ENCODE assay signal across 8 cellular contexts in genomic region chr12:132445884-132446471, GRCh38. TPM values are rescaled to one million over a fixed set of nuclear protein-coding genes. Genes with fewer than 3 reads are reported as not detected.
DNase-seq lines count a peak whose midpoint lies in the region; ATAC-seq and TF ChIP-seq lines count a peak whose summit lies in the region.

No MANE protein-coding gene starts in this region.

- CTCF ChIA-PET in CD8-positive, alpha-beta T cell (lab: Charles Lee) = interaction anchor here (2.7 kb wide), 1 partner anchor 31 kb away, joined by 9 read pairs; no protein-coding TSS in a partner anchor
- CTCF ChIA-PET in activated B cell treated with CpG ODN at 0.5 μM for 24 hours (lab: Charles Lee) (interaction anchor here (1.1 kb wide), 1 partner anchor 17 kb away, joined by 3 read pairs; no protein-coding TSS in a partner anchor), SK-N-SH (lab: Yijun Ruan, JAX) (interaction anchor here (0.8 to 2.6 kb wide), 3 partner anchors 31 to 169 kb away, joined by 3 to 14 read pairs (median 3); no protein-coding TSS in a partner anchor)

- no peak for TF ChIP-seq RAD21 in SK-N-SH (IDR thresholded peaks at IDR 0.05; ENCODE audit: low read length)

- DNase-seq in CD8-positive, alpha-beta T cell = peak in 6 of 7 experiments; percentile 17 to 87 (median 55)
- DNase-seq in NCI-H146 treated with DMSO at 0.1 percent for 48 hours (lab: John Stamatoyannopoulos, UW; ENCODE audit: unreplicated experiment) (peak; percentile 70), activated B cell treated with CpG ODN at 0.5 μM for 24 hours (no peak), SK-N-SH (no peak), NCI-H446 (lab: John Stamatoyannopoulos, UW) (no peak)
- DNase-seq in stimulated activated naive CD4-positive, alpha-beta T cell (lab: John Stamatoyannopoulos, UW) = peak; percentile 24 to 84 (median 68)

- no peaks in the 10 kb centered on the region for H3K9me3 ChIP-seq in CD8-positive, alpha-beta T cell (ENCODE audit: low read length)
- H3K9me3 ChIP-seq in ectodermal cell (ENCODE audit: control insufficient read depth, low read length) = no peaks in the 10 kb centered on the region
- no peaks in the 10 kb centered on the region for H3K9me3 ChIP-seq in mononuclear cell (ENCODE audit: low read depth, low read length)
- H3K9me3 ChIP-seq in SK-N-SH = no peaks in the 10 kb centered on the region

- peak overlapping the region; percentile 53 for H3K4me3 ChIP-seq in CD8-positive, alpha-beta T cell (ENCODE audit: low read depth, low read length)
- H3K4me3 ChIP-seq in ectodermal cell (ENCODE audit: insufficient read depth, low read depth, low read length) = peak overlapping the region; percentile 10
- H3K4me3 ChIP-seq in mononuclear cell (ENCODE audit: low read length) = peak overlapping the region; percentile 25
- no peak overlapping the region for H3K4me3 ChIP-seq in SK-N-SH (ENCODE audit: low read depth in 2 of 2, low read length in 1 of 2)

- no peaks in the 10 kb centered on the region for H3K9me3 Mint-ChIP-seq in CD8-positive, alpha-beta T cell
- H3K9me3 Mint-ChIP-seq in activated B cell treated with CpG ODN at 0.5 μM for 24 hours = no peaks in the 10 kb centered on the region

- no peaks in the 10 kb centered on the region for H3K36me3 Mint-ChIP-seq in CD8-positive, alpha-beta T cell
- H3K36me3 Mint-ChIP-seq in activated B cell treated with CpG ODN at 0.5 μM for 24 hours (ENCODE audit: low read depth) = no peaks in the 10 kb centered on the region

- intact Hi-C loops in CD8-positive, alpha-beta T cell (cut with DNase I, micrococcal nuclease) = loop anchor here (1.0 to 2.0 kb wide), 3 partner anchors 23 to 44 kb away; partner anchors contain the start of gene FBRSL1 (in 1 of the 2)
- intact Hi-C loops in activated B cell treated with CpG ODN at 0.5 μM for 24 hours (cut with micrococcal nuclease) = loop anchor here (2.0 to 10.0 kb wide), 3 partner anchors 15 to 371 kb away; no protein-coding TSS in a partner anchor

- no peak overlapping the region for H3K9ac ChIP-seq in SK-N-SH

- POLR2A ChIA-PET in CD8-positive, alpha-beta T cell (lab: Charles Lee) = interaction anchor here (0.6 kb wide), 1 partner anchor 46 kb away, joined by 3 read pairs; no protein-coding TSS in a partner anchor
- POLR2A ChIA-PET in activated B cell treated with CpG ODN at 0.5 μM for 24 hours (lab: Charles Lee) = interaction anchor here (0.9 to 1.6 kb wide), 3 partner anchors 11 to 43 kb away, joined by 3 to 9 read pairs (median 5); no protein-coding TSS in a partner anchor
- POLR2A ChIA-PET in SK-N-SH (lab: Yijun Ruan, JAX) = no interaction called here

- peak; percentile 50 for ATAC-seq in CD8-positive, alpha-beta T cell
- peak; percentile 9 for ATAC-seq in activated B cell treated with CpG ODN at 0.5 μM for 24 hours (ENCODE audit: low read depth)

- peak overlapping the region; percentile 91 for H3K27ac ChIP-seq in CD8-positive, alpha-beta T cell (ENCODE audit: low read depth, low read length)
- H3K27ac ChIP-seq in ectodermal cell (ENCODE audit: insufficient read depth, low read depth, low read length, poor library complexity, severe bottlenecking) = no peak overlapping the region
- H3K27ac ChIP-seq in SK-N-SH (ENCODE audit: low read depth in 2 of 2, low read length in 1 of 2) = no peak overlapping the region

- no peak overlapping the region for H2AFZ ChIP-seq in SK-N-SH (ENCODE audit: low read depth)

- no peak for TF ChIP-seq CTCF in CD8-positive, alpha-beta T cell (IDR thresholded peaks at IDR 0.05)
- TF ChIP-seq CTCF in activated B cell treated with CpG ODN at 0.5 μM for 24 hours (IDR thresholded peaks at IDR 0.05) = no peak
- no peak for TF ChIP-seq CTCF in SK-N-SH (IDR thresholded peaks at IDR 0.05)

- H3K36me3 ChIP-seq in CD8-positive, alpha-beta T cell (ENCODE audit: insufficient read depth, low read length) = no peaks in the 10 kb centered on the region
- H3K36me3 ChIP-seq in ectodermal cell (ENCODE audit: control insufficient read depth, insufficient read depth, low read length) (no peaks in the 10 kb centered on the region), SK-N-SH (replicated peaks in 1 of 2; ENCODE audit: control insufficient read depth in 1 of 2, insufficient read depth in 2 of 2, low read length in 1 of 2) (no peaks in the 10 kb centered on the region)

- H3K4me1 Mint-ChIP-seq in CD8-positive, alpha-beta T cell (ENCODE audit: low read depth) = peaks cover 58% of the 10 kb centered on the region
- H3K4me1 Mint-ChIP-seq in activated B cell treated with CpG ODN at 0.5 μM for 24 hours = peaks cover 63% of the 10 kb centered on the region

- no peaks in the 10 kb centered on the region for H3K9me2 ChIP-seq in SK-N-SH

- no peaks in the 10 kb centered on the region for H4K20me1 ChIP-seq in SK-N-SH (ENCODE audit: insufficient read depth)

- no peaks in the 10 kb centered on the region for H3K79me2 ChIP-seq in SK-N-SH (ENCODE audit: insufficient read depth)

- H3K4me3 Mint-ChIP-seq in CD8-positive, alpha-beta T cell = peak overlapping the region; percentile 84
- H3K4me3 Mint-ChIP-seq in activated B cell treated with CpG ODN at 0.5 μM for 24 hours = peak overlapping the region; percentile 66

- no peaks in the 10 kb centered on the region for H3K27me3 Mint-ChIP-seq in CD8-positive, alpha-beta T cell (ENCODE audit: low read depth)
- no peaks in the 10 kb centered on the region for H3K27me3 Mint-ChIP-seq in activated B cell treated with CpG ODN at 0.5 μM for 24 hours

- 75 to 76% methylated on average over 38 of the region's 38 CpGs for WGBS in ectodermal cell, 2 experiments
- 84% methylated on average over 38 of the region's 38 CpGs for WGBS in SK-N-SH (ENCODE audit: low lambda C conversion rate)

- H3K4me2 ChIP-seq in SK-N-SH = no peak overlapping the region

- peaks cover 85% of the 10 kb centered on the region for H3K4me1 ChIP-seq in CD8-positive, alpha-beta T cell (ENCODE audit: insufficient read depth, low read length)
- H3K4me1 ChIP-seq in ectodermal cell (ENCODE audit: control insufficient read depth, insufficient read depth, low read length) (peaks cover 4% of the 10 kb centered on the region), mononuclear cell (ENCODE audit: insufficient read depth, low read length) (peaks cover 48% of the 10 kb centered on the region), SK-N-SH (ENCODE audit: control insufficient read depth in 1 of 2, insufficient read depth in 2 of 2, low read depth in 1 of 2, low read length in 1 of 2) (no peaks in the 10 kb centered on the region)

- TF ChIP-seq EP300 in SK-N-SH (IDR thresholded peaks at IDR 0.05; ENCODE audit: borderline replicate concordance in 1 of 2, low read depth in 1 of 2, low read length in 1 of 2) = no peak

- no peaks in the 10 kb centered on the region for H3K27me3 ChIP-seq in CD8-positive, alpha-beta T cell (ENCODE audit: insufficient read depth, low read length)
- no peaks in the 10 kb centered on the region for H3K27me3 ChIP-seq in ectodermal cell (ENCODE audit: control insufficient read depth, insufficient read depth, low read length, poor library complexity, severe bottlenecking)
- H3K27me3 ChIP-seq in mononuclear cell (ENCODE audit: insufficient read depth, low read length) = no peaks in the 10 kb centered on the region
- H3K27me3 ChIP-seq in SK-N-SH (ENCODE audit: insufficient read depth) = peaks cover 20% of the 10 kb centered on the region; the same call in 1 of the 2 replicates

- peak overlapping the region; percentile 99 for H3K27ac Mint-ChIP-seq in CD8-positive, alpha-beta T cell
- H3K27ac Mint-ChIP-seq in activated B cell treated with CpG ODN at 0.5 μM for 24 hours = peak overlapping the region; percentile 98

- H3F3A ChIP-seq in SK-N-SH (replicated peaks; ENCODE audit: insufficient read depth) = no peaks in the 10 kb centered on the region

TF ChIP-seq in SK-N-SH, 30 proteins besides CTCF, POLR2A, EP300 and RAD21:
- TF ChIP-seq RXRA (IDR thresholded peaks at IDR 0.05; ENCODE audit: borderline replicate concordance, low read depth) = no peak
- no peak for TF ChIP-seq MEF2A (IDR thresholded peaks at IDR 0.05; ENCODE audit: borderline replicate concordance, low read depth)
- TF ChIP-seq TEAD4 (IDR thresholded peaks at IDR 0.05; ENCODE audit: borderline replicate concordance, insufficient read depth) = no peak

RNA-seq across cellular contexts. Expression of gene FBRSL1, which starts 44.0 kb away (rescaled TPM):
- 10 to 100 TPM; 78.5 to 82.0 TPM for total RNA-seq in CD8-positive, alpha-beta T cell
- total RNA-seq in activated B cell treated with CpG ODN at 0.5 μM for 24 hours (50.3 and 58.7 TPM in 2 replicates), mononuclear cell (13.5 TPM)
- polyA plus RNA-seq in ectodermal cell (2013, experiment 1 of 4) = 45.7 TPM
- 71.0 TPM for polyA plus RNA-seq in ectodermal cell (2013, experiment 2 of 4)
- 56.4 TPM for polyA plus RNA-seq in ectodermal cell (2013, experiment 3 of 4)
- polyA plus RNA-seq in ectodermal cell (2013, experiment 4 of 4) = 49.2 TPM
- polyA plus RNA-seq in SK-N-SH (2012; rRNA removed) = 3.3 and 5.5 TPM in 2 replicates
- polyA plus RNA-seq in SK-N-SH (2012; cell fraction: cytosol; rRNA removed) = 3.2 and 4.9 TPM in 2 replicates
- 29.5 and 88.3 TPM in 2 replicates for polyA plus RNA-seq in SK-N-SH (2012; cell fraction: nucleus; rRNA removed)

Comparison
In these comparisons a context has a peak if more than half of its experiments do, and no peak if none do; other contexts are left out.
1. DNase-seq: peak in CD8-positive, alpha-beta T cell (6 of 7), NCI-H146 treated with DMSO at 0.1 percent for 48 hours (single experiment) and stimulated activated naive CD4-positive, alpha-beta T cell (6 of 6); none in activated B cell treated with CpG ODN at 0.5 μM for 24 hours (single experiment), SK-N-SH (single experiment) and NCI-H446 (0 of 2).
2. H3K4me3 ChIP-seq: peak in CD8-positive, alpha-beta T cell (single experiment), ectodermal cell (single experiment) and mononuclear cell (single experiment); none in SK-N-SH (0 of 2).